1 cellular context compared by ENCODE assay signal in the genomic region with DNA sequence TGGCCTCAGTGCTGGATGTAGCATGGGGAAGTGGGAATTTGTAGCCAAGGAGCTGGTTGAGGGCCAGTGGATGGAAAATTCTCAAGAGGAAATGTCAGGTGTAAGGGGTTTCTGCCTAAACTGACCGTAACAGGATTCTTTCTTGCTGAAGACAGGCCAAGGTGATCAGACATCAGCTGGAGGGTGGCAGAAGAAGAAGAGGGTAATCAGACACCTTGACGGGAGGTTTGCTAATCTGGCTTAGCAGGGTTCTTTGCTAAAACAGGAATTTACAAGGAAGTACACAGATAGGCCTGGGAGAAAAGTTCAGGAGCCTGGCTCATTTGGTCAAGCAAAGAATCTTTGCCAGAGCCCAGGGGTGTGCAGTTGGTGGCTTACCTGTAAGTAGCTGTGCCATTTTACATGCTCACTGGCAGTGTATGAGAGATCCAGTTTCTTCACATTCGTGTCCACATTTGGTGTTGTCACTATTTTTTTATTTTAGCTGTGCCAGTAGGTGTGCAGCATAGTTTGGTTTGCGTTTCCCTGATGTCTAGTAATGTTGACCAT.
TF ChIP-seq lines count a peak whose summit lies in the region.

No MANE protein-coding gene starts in this region.

TF ChIP-seq in H1, 55 proteins besides CTCF, POLR2A, EP300 and RAD21:
- no peak for TF ChIP-seq SIX5 (IDR thresholded peaks at IDR 0.05; ENCODE audit: low read depth, low read length)
- TF ChIP-seq YY1 (IDR thresholded peaks at IDR 0.05; ENCODE audit: low read depth, low read length): no peak
- TF ChIP-seq NANOG (IDR thresholded peaks at IDR 0.05; ENCODE audit: insufficient read depth, low read depth, low read length, poor library complexity, severe bottlenecking): no peak
- no peak for TF ChIP-seq HDAC6 (IDR thresholded peaks at IDR 0.05; ENCODE audit: low read depth, low read length)
- no peak for TF ChIP-seq PHF8 (conservative IDR thresholded peaks at IDR 0.05; ENCODE audit: low read depth, low read length)
- no peak for TF ChIP-seq ATF2 (IDR thresholded peaks at IDR 0.05; ENCODE audit: low read length)
- no peak for TF ChIP-seq RNF2 (IDR thresholded peaks at IDR 0.05; ENCODE audit: borderline replicate concordance, low read depth, low read length, missing control alignments, poor library complexity, severe bottlenecking)
- TF ChIP-seq FOSL1 (IDR thresholded peaks at IDR 0.05; ENCODE audit: insufficient read depth, low read depth, low read length): no peak
- TF ChIP-seq TCF12 (IDR thresholded peaks at IDR 0.05; ENCODE audit: low read depth, low read length): no peak
- no peak for TF ChIP-seq SUZ12 (IDR thresholded peaks at IDR 0.05; ENCODE audit: low read length)
TF ChIP-seq in H1: peak in this region for 0.
